11 cellular contexts compared by ENCODE assay signal in genomic region chr7:11613292-11613930, GRCh38.
A peak's percentile ranks its signal among the peaks of the same experiment; 100 is the strongest.
DNase-seq lines count a peak whose midpoint lies in the region; ATAC-seq and TF ChIP-seq lines count a peak whose summit lies in the region.
"Had no signal": no experiment of that assay in that cellular context is flagged by ENCODE, and none has a peak within 500 bp of the region (broad histone marks: within the 10 kb centered on the region; RNA-seq: fewer than 3 reads in every experiment).

No MANE protein-coding gene starts in this region.

- no peaks in the 10 kb centered on the region for H3K36me3 Mint-ChIP-seq in WTC11
- H3K36me3 Mint-ChIP-seq: memory B cell had no signal

- H3K9me3 Mint-ChIP-seq in WTC11: no peaks in the 10 kb centered on the region
- H3K9me3 Mint-ChIP-seq: memory B cell had no signal

- DNase-seq in WTC11 (ENCODE audit: low spot score): peak; percentile 31
- DNase-seq in activated CD4-positive, CD25-positive, alpha-beta regulatory T cell (lab: John Stamatoyannopoulos, UW): no peak
- no peak for DNase-seq in DMS53 (lab: John Stamatoyannopoulos, UW)
- no peak for DNase-seq in DMS114 treated with DMSO at 0.1 percent for 48 hours (lab: John Stamatoyannopoulos, UW; ENCODE audit: unreplicated experiment)
- DNase-seq: NCI-H526, right lobe of liver, T1000 had no signal

- no peak for TF ChIP-seq CTCF in WTC11 (IDR thresholded peaks at IDR 0.05)

- no peaks in the 10 kb centered on the region for H3K27me3 Mint-ChIP-seq in WTC11 (ENCODE audit: low read depth)
- H3K27me3 Mint-ChIP-seq: memory B cell had no signal

- POLR2A ChIA-PET in WTC11 (lab: Charles Lee): no interaction called here

- peak; percentile 94 for ATAC-seq in GM18909 (IDR thresholded peaks at IDR 0.05; ENCODE audit: poor library complexity, unreplicated experiment)
- ATAC-seq in GM21576 (IDR thresholded peaks at IDR 0.05; ENCODE audit: unreplicated experiment): peak; percentile 94
- ATAC-seq in HG03108 (IDR thresholded peaks at IDR 0.05; ENCODE audit: unreplicated experiment): peak; percentile 76
- peak; percentile 84 for ATAC-seq in WTC11
- ATAC-seq: right lobe of liver had no signal

- CTCF ChIA-PET in WTC11 (lab: Charles Lee): no interaction called here

- no peak overlapping the region for H3K27ac Mint-ChIP-seq in WTC11
- H3K27ac Mint-ChIP-seq: memory B cell had no signal

- H3K4me3 Mint-ChIP-seq in WTC11: no peak overlapping the region
- H3K4me3 Mint-ChIP-seq: memory B cell had no signal

- H3K4me1 Mint-ChIP-seq in WTC11: peaks cover 36% of the 10 kb centered on the region
- H3K4me1 Mint-ChIP-seq: memory B cell had no signal

TF ChIP-seq in WTC11, 78 proteins besides CTCF, POLR2A, EP300 and RAD21:
- TF ChIP-seq ZNF219 (CRISPR knock-in tag; IDR thresholded peaks at IDR 0.05; ENCODE audit: borderline replicate concordance) (no peak), NR2C2 (CRISPR knock-in tag; IDR thresholded peaks at IDR 0.05) (no peak), ATF6 (CRISPR knock-in tag; IDR thresholded peaks at IDR 0.05) (no peak), KAT7 (CRISPR knock-in tag; IDR thresholded peaks at IDR 0.05; ENCODE audit: borderline replicate concordance) (no peak), ZSCAN18 (CRISPR knock-in tag; IDR thresholded peaks at IDR 0.05) (no peak), SOX15 (CRISPR knock-in tag; IDR thresholded peaks at IDR 0.05) (no peak), MXD4 (CRISPR knock-in tag; IDR thresholded peaks at IDR 0.05; ENCODE audit: borderline replicate concordance) (no peak), JAZF1 (CRISPR knock-in tag; IDR thresholded peaks at IDR 0.05) (no peak)
